ENCODE assay signal across 12 cellular contexts in the genomic region with DNA sequence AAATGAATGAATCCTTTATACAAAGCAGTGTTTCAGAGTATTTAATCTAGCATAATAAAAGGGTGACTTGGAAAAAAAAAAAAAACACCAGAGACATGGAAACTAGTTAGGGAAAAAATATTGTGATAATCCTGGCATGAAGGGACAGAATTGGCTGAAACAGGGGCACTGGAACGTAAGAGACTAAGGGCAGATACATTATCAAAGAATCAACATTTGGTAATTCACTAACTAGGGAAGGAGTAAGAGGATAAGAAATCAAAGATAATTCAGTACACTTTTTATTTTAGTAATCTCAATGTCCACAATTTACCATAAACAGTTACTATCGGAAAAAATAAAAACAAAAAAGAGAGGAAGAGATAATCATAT. TPM values are rescaled to one million over a fixed set of nuclear protein-coding genes. Genes with fewer than 3 reads are reported as not detected.
DNase-seq lines count a peak whose midpoint lies in the region; ATAC-seq and TF ChIP-seq lines count a peak whose summit lies in the region.
"Had no signal": no experiment of that assay in that cellular context is flagged by ENCODE, and none has a peak within 500 bp of the region (broad histone marks: within the 10 kb centered on the region; RNA-seq: fewer than 3 reads in every experiment).

No MANE protein-coding gene starts in this region.

- H3K27me3 Mint-ChIP-seq in osteocyte (ENCODE audit: unreplicated experiment), result no peaks in the 10 kb centered on the region
- H3K27me3 Mint-ChIP-seq in natural killer cell treated with Interleukin-12 subunit alpha and Interleukin-12 subunit beta and Interleukin-15 and Interleukin-18, amount 100 ng/mL, for 72 hours, result no peaks in the 10 kb centered on the region

- H3K4me3 ChIP-seq in HUES64 (ENCODE audit: low read length) (no peak overlapping the region), mammary epithelial cell (replicated peaks in 1 of 3; ENCODE audit: insufficient read depth in 1 of 3, low read depth in 2 of 3, low read length in 3 of 3) (no peak overlapping the region)

- CTCF ChIA-PET in mammary epithelial cell (lab: Charles Lee; ENCODE audit: low non-redundant PET), result no interaction called here

- no TSS peak for BruUV-seq in mammary epithelial cell (replicated peaks; lab: Mats Ljungman, UMichigan)

- H3K4me3 Mint-ChIP-seq in osteocyte (ENCODE audit: unreplicated experiment), result no peak overlapping the region
- no peak overlapping the region for H3K4me3 Mint-ChIP-seq in natural killer cell treated with Interleukin-12 subunit alpha and Interleukin-12 subunit beta and Interleukin-15 and Interleukin-18, amount 100 ng/mL, for 72 hours
- H3K4me3 Mint-ChIP-seq: CD8-positive, alpha-beta memory T cell had no signal

- peaks cover 10% of the 10 kb centered on the region for H3K36me3 Mint-ChIP-seq in osteocyte (ENCODE audit: unreplicated experiment)
- H3K36me3 Mint-ChIP-seq in natural killer cell treated with Interleukin-12 subunit alpha and Interleukin-12 subunit beta and Interleukin-15 and Interleukin-18, amount 100 ng/mL, for 72 hours, result peaks cover 16% of the 10 kb centered on the region

- dilution Hi-C loops in mammary epithelial cell (cut with HindIII; ENCODE audit: low sequenced_read_pairs), result no loop called here

- in situ Hi-C loops in mammary epithelial cell (cut with MboI; ENCODE audit: low sequenced_read_pairs in 2 of 2), result no loop called here

- H3K27me3 ChIP-seq in HUES64 (ENCODE audit: insufficient read depth, low read length) (no peaks in the 10 kb centered on the region), mammary epithelial cell (ENCODE audit: insufficient read depth, low read length) (no peaks in the 10 kb centered on the region)

- H3K9me3 ChIP-seq in HUES64 (ENCODE audit: insufficient read depth, low read depth, low read length) (no peaks in the 10 kb centered on the region), mammary epithelial cell (replicated peaks; ENCODE audit: insufficient read depth, low read length) (no peaks in the 10 kb centered on the region)

- peaks cover 6% of the 10 kb centered on the region; the same call in 1 of the 2 replicates for H3K4me1 ChIP-seq in HUES64 (ENCODE audit: insufficient read depth, low read length)
- H3K4me1 ChIP-seq in mammary epithelial cell (ENCODE audit: insufficient read depth, low read length), result peaks cover 28% of the 10 kb centered on the region

- H3K4me1 Mint-ChIP-seq in osteocyte (ENCODE audit: unreplicated experiment), result peaks cover 18% of the 10 kb centered on the region
- H3K4me1 Mint-ChIP-seq in natural killer cell treated with Interleukin-12 subunit alpha and Interleukin-12 subunit beta and Interleukin-15 and Interleukin-18, amount 100 ng/mL, for 72 hours (ENCODE audit: low read depth in 2 of 2), result peaks cover 11 to 18% of the 10 kb centered on the region in 2 donors

- peak overlapping the region; percentile 51 for H3K4me2 ChIP-seq in mammary epithelial cell (ENCODE audit: insufficient read depth, low read depth, low read length)
- H3K4me2 ChIP-seq: KMS-11 had no signal

- TF ChIP-seq CTCF in mammary epithelial cell (conservative IDR thresholded peaks at IDR 0.05 in 1 of 2, IDR thresholded peaks at IDR 0.05 in 1 of 2; ENCODE audit: extremely low read depth in 1 of 2, insufficient read depth in 1 of 2, low read depth in 1 of 2, low read length in 2 of 2) (no peak), osteocyte (IDR thresholded peaks at IDR 0.05) (no peak)

- H3K9ac ChIP-seq in HUES64 (ENCODE audit: low read depth, low read length) (peak overlapping the region; percentile 19; the same call in 1 of the 2 replicates), mammary epithelial cell (ENCODE audit: insufficient read depth, low read length) (peak overlapping the region; percentile 54)
- H3K9ac ChIP-seq: KMS-11 had no signal

- H4K20me1 ChIP-seq in mammary epithelial cell (ENCODE audit: insufficient read depth, low read length), result no peaks in the 10 kb centered on the region

- peaks cover 29% of the 10 kb centered on the region for H3K79me2 ChIP-seq in mammary epithelial cell (ENCODE audit: insufficient read depth, low read length)

- WGBS in HUES64, result 67% methylated on average over 1 of the region's 2 CpGs
- 24% methylated on average over 2 of the region's 2 CpGs for WGBS in mammary epithelial cell (ENCODE audit: low coverage, missing lambda C conversion rate)

- H3K27ac Mint-ChIP-seq in osteocyte (ENCODE audit: unreplicated experiment), result peak overlapping the region; percentile 71
- H3K27ac Mint-ChIP-seq in natural killer cell treated with Interleukin-12 subunit alpha and Interleukin-12 subunit beta and Interleukin-15 and Interleukin-18, amount 100 ng/mL, for 72 hours, result peak overlapping the region in 1 of 2 donors; percentile 1

- peaks cover 18% of the 10 kb centered on the region for H3K36me3 ChIP-seq in HUES64 (ENCODE audit: insufficient read depth, low read length)
- H3K36me3 ChIP-seq in mammary epithelial cell (ENCODE audit: insufficient read depth, low read length), result peaks cover 10% of the 10 kb centered on the region

- intact Hi-C loops in mammary epithelial cell (cut with micrococcal nuclease), result no loop called here

- DNase-seq in mammary epithelial cell (no peak), osteocyte (ENCODE audit: extremely low spot score, unreplicated experiment) (no peak)
- DNase-seq in natural killer cell treated with Interleukin-12 subunit alpha and Interleukin-12 subunit beta and Interleukin-15 and Interleukin-18, amount 100 ng/mL, for 72 hours (ENCODE audit: low spot score), result no peak
- DNase-seq: aorta; CD8-positive, alpha-beta memory T cell; NCI-H1930; SHP77 treated with DMSO at 0.1 percent for 48 hours; stimulated activated CD4-positive, alpha-beta T cell treated with anti-CD3 and anti-CD28 coated beads, Interleukin-4, amount 100 ng/mL, for 4 hours had no signal

- no peaks in the 10 kb centered on the region for H3K9me3 Mint-ChIP-seq in osteocyte (ENCODE audit: unreplicated experiment)
- H3K9me3 Mint-ChIP-seq in natural killer cell treated with Interleukin-12 subunit alpha and Interleukin-12 subunit beta and Interleukin-15 and Interleukin-18, amount 100 ng/mL, for 72 hours, result no peaks in the 10 kb centered on the region
- H3K9me3 Mint-ChIP-seq: CD8-positive, alpha-beta memory T cell had no signal

- H3K27ac ChIP-seq in HUES64 (ENCODE audit: low read depth, low read length) (peak overlapping the region; percentile 36; the same call in 1 of the 2 replicates), mammary epithelial cell (ENCODE audit: insufficient read depth, low read depth, low read length) (peak overlapping the region; percentile 38)
- H3K27ac ChIP-seq: KMS-11 had no signal

- ATAC-seq in HG03342 (IDR thresholded peaks at IDR 0.05; ENCODE audit: unreplicated experiment) (no peak), GM19463 (IDR thresholded peaks at IDR 0.05; ENCODE audit: unreplicated experiment) (no peak)
- no peak for ATAC-seq in natural killer cell treated with Interleukin-12 subunit alpha and Interleukin-12 subunit beta and Interleukin-15 and Interleukin-18, amount 100 ng/mL, for 72 hours

- H2AFZ ChIP-seq in mammary epithelial cell (ENCODE audit: low read depth, low read length), result peak overlapping the region; percentile 37

RNA-seq across cellular contexts. Expression of a gene that starts 18.2 kb away (rescaled TPM):
- polyA plus RNA-seq in HUES64 (2013, experiment 1 of 2), result 48.7 TPM
- polyA plus RNA-seq in HUES64 (2013, experiment 2 of 2), result 57.9 TPM
- total RNA-seq in mammary epithelial cell (10 to 100 TPM; 37.2 to 38.0 TPM), osteocyte (18.2 and 20.5 TPM in 2 replicates)
- 47.8 TPM for polyA plus RNA-seq in mammary epithelial cell
- 28.7 TPM for polyA minus RNA-seq in mammary epithelial cell
- 10 to 100 TPM; 31.6 to 34.0 TPM for total RNA-seq in natural killer cell treated with Interleukin-12 subunit alpha and Interleukin-12 subunit beta and Interleukin-15 and Interleukin-18, amount 100 ng/mL, for 72 hours

RNA-seq across cellular contexts. Expression of a gene that starts 21.5 kb away (rescaled TPM):
- polyA plus RNA-seq in HUES64 (2013, experiment 1 of 2), result 7.5 TPM
- polyA plus RNA-seq in HUES64 (2013, experiment 2 of 2), result 18.6 TPM
- total RNA-seq in mammary epithelial cell (100 to 1,000 TPM; 204 to 378 TPM), osteocyte (63.0 and 70.1 TPM in 2 replicates)
- polyA plus RNA-seq in mammary epithelial cell, result 195 TPM
- polyA minus RNA-seq in mammary epithelial cell, result 263 TPM
- total RNA-seq in natural killer cell treated with Interleukin-12 subunit alpha and Interleukin-12 subunit beta and Interleukin-15 and Interleukin-18, amount 100 ng/mL, for 72 hours, result 100 to 1,000 TPM in 1 of 2 donors, 10 to 100 TPM in 1; 81.9 to 168 TPM

RNA-seq across cellular contexts. Expression of a gene that starts 56.3 kb away (rescaled TPM):
- polyA plus RNA-seq in HUES64 (2013, experiment 1 of 2), result 71.3 TPM
- polyA plus RNA-seq in HUES64 (2013, experiment 2 of 2), result 92.8 TPM
- 1 to 10 TPM in 1 of 2 donors, under 1 TPM in 1; 0.67 to 1.9 TPM for total RNA-seq in mammary epithelial cell
- 1.4 TPM for polyA plus RNA-seq in mammary epithelial cell
- not detected for polyA minus RNA-seq in mammary epithelial cell
- total RNA-seq in osteocyte, result 1.0 and 1.4 TPM in 2 replicates
- under 1 TPM in 1 of 2 donors, not detected in 1; 0.40 TPM for total RNA-seq in natural killer cell treated with Interleukin-12 subunit alpha and Interleukin-12 subunit beta and Interleukin-15 and Interleukin-18, amount 100 ng/mL, for 72 hours
- polyA plus RNA-seq: CD8-positive, alpha-beta memory T cell had no signal

RNA-seq across cellular contexts. Expression of a gene that starts 57.1 kb away (rescaled TPM):
- polyA plus RNA-seq in HUES64 (2013, experiment 1 of 2), result 39.9 TPM
- polyA plus RNA-seq in HUES64 (2013, experiment 2 of 2), result 40.8 TPM
- 10 to 100 TPM; 17.5 to 54.9 TPM for total RNA-seq in mammary epithelial cell
- polyA plus RNA-seq in mammary epithelial cell, result 50.0 TPM
- 154 TPM for polyA minus RNA-seq in mammary epithelial cell
- 27.3 and 29.6 TPM in 2 replicates for total RNA-seq in osteocyte
- 100 to 1,000 TPM in 1 of 2 donors, 10 to 100 TPM in 1; 72.3 to 178 TPM for total RNA-seq in natural killer cell treated with Interleukin-12 subunit alpha and Interleukin-12 subunit beta and Interleukin-15 and Interleukin-18, amount 100 ng/mL, for 72 hours
